ENCODE assay signal across 17 cellular contexts in the genomic region with DNA sequence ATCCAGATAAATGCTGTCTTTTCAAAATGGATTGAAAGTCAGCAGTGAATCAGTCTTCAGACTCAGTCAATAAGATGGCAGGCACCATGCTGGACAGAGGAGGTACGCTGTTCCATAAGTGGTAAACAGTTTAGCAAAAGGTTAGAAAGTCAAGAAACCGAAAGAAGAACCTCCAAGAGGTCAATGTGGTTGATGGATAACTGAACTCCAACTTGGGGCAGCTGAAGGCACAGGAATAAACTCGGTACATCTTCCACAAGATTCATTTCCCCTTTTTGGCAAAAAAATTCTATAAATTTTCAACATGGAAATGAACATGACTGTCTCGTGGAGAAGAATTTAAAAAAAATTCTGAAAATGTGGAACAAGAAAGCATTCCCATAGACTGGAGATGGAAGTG. TPM values are rescaled to one million over a fixed set of nuclear protein-coding genes. Genes with fewer than 3 reads are reported as not detected.
DNase-seq lines count a peak whose midpoint lies in the region; TF ChIP-seq lines count a peak whose summit lies in the region.
"Had no signal": no experiment of that assay in that cellular context is flagged by ENCODE, and none has a peak within 500 bp of the region (broad histone marks: within the 10 kb centered on the region; RNA-seq: fewer than 3 reads in every experiment).

No MANE protein-coding gene starts in this region.

- H3K9me3 ChIP-seq in BLaER1 treated with 17β-estradiol and CSF1 and Interleukin-3, amounts not matched to agents 10 nM and 100 nM (replicated peaks in 1 of 11), result no peaks in the 10 kb centered on the region
- H3K9me3 ChIP-seq in Karpas-422 (ENCODE audit: low read length) (no peaks in the 10 kb centered on the region), esophagus squamous epithelium (no peaks in the 10 kb centered on the region), stomach (no peaks in the 10 kb centered on the region)
- H3K9me3 ChIP-seq in effector memory CD4-positive, alpha-beta T cell (ENCODE audit: control insufficient read depth, low read length), result no peaks in the 10 kb centered on the region

- peak overlapping the region in 7 of 11 experiments; percentile 30 to 55 (median 42); a peak in 12 of 22 replicates for H3K27ac ChIP-seq in BLaER1 treated with 17β-estradiol and CSF1 and Interleukin-3, amounts not matched to agents 10 nM and 100 nM
- H3K27ac ChIP-seq in Karpas-422 (ENCODE audit: low read length) (peak overlapping the region; percentile 99), esophagus squamous epithelium (no peak overlapping the region), stomach (no peak overlapping the region)
- H3K27ac ChIP-seq in effector memory CD4-positive, alpha-beta T cell (ENCODE audit: insufficient read depth, low read length, poor library complexity, severe bottlenecking), result no peak overlapping the region

- no peak for DNase-seq in Karpas-422
- peak; percentile 79 for DNase-seq in NOMO-1 treated with dmso at 0.1 percent for 144 hours (lab: John Stamatoyannopoulos, UW; ENCODE audit: unreplicated experiment)
- peak; percentile 59 for DNase-seq in SKM-1 treated with dmso at 0.1 percent for 144 hours (lab: John Stamatoyannopoulos, UW; ENCODE audit: unreplicated experiment)
- DNase-seq in NCI-H1105 treated with DMSO at 0.1 percent for 48 hours (lab: John Stamatoyannopoulos, UW), result no peak
- DNase-seq in effector memory CD4-positive, alpha-beta T cell, result no peak
- no peak for DNase-seq in esophagus squamous epithelium (lab: John Stamatoyannopoulos, UW)
- no peak for DNase-seq in stomach
- DNase-seq: CD4-positive, CD25-positive, alpha-beta regulatory T cell; NCI-H1092 treated with DMSO at 0.1 percent for 48 hours; NCI-H1694 treated with DMSO at 0.1 percent for 48 hours; NCI-H226; NCI-H526; NK-92 treated with Interleukin-12 subunit alpha and Interleukin-12 subunit beta, amount 100 ng/mL, for 24 hours; Right ventricle myocardium superior; T-helper 17 cell had no signal

- no peaks in the 10 kb centered on the region for H3K27me3 ChIP-seq in BLaER1 treated with 17β-estradiol and CSF1 and Interleukin-3, amounts not matched to agents 10 nM and 100 nM
- no peaks in the 10 kb centered on the region for H3K27me3 ChIP-seq in Karpas-422 (ENCODE audit: low read length)
- H3K27me3 ChIP-seq in effector memory CD4-positive, alpha-beta T cell (replicated peaks; ENCODE audit: control insufficient read depth, insufficient read depth, low read length, poor library complexity, severe bottlenecking), result no peaks in the 10 kb centered on the region
- H3K27me3 ChIP-seq in esophagus squamous epithelium, result peaks cover 0 to 18% (median 0%) of the 10 kb centered on the region in 4 donors
- H3K27me3 ChIP-seq in stomach, result no peaks in the 10 kb centered on the region

- H2AFZ ChIP-seq in Karpas-422 (ENCODE audit: low read length), result no peak overlapping the region
- H2AFZ ChIP-seq: GM23338 had no signal

- no peak overlapping the region for H3K9ac ChIP-seq in BLaER1 treated with 17β-estradiol and CSF1 and Interleukin-3, amounts not matched to agents 10 nM and 100 nM
- peak overlapping the region; percentile 13; the same call in 1 of the 2 replicates for H3K9ac ChIP-seq in Karpas-422 (ENCODE audit: low read length)

- H3K36me3 ChIP-seq in BLaER1 treated with 17β-estradiol and CSF1 and Interleukin-3, amounts not matched to agents 10 nM and 100 nM, result no peaks in the 10 kb centered on the region
- no peaks in the 10 kb centered on the region for H3K36me3 ChIP-seq in Karpas-422 (ENCODE audit: insufficient read depth, low read length)
- H3K36me3 ChIP-seq in effector memory CD4-positive, alpha-beta T cell (ENCODE audit: control insufficient read depth, insufficient read depth, low read length), result no peaks in the 10 kb centered on the region
- no peaks in the 10 kb centered on the region for H3K36me3 ChIP-seq in esophagus squamous epithelium
- no peaks in the 10 kb centered on the region for H3K36me3 ChIP-seq in stomach

- no peak overlapping the region for H3K4me3 ChIP-seq in BLaER1 treated with 17β-estradiol and CSF1 and Interleukin-3, amounts not matched to agents 10 nM and 100 nM
- peak overlapping the region; percentile 18; the same call in 1 of the 2 replicates for H3K4me3 ChIP-seq in Karpas-422 (ENCODE audit: low read length)
- no peak overlapping the region for H3K4me3 ChIP-seq in effector memory CD4-positive, alpha-beta T cell (ENCODE audit: insufficient read depth, low read depth, low read length, poor library complexity, severe bottlenecking)
- no peak overlapping the region for H3K4me3 ChIP-seq in esophagus squamous epithelium
- no peak overlapping the region for H3K4me3 ChIP-seq in stomach
- H3K4me3 ChIP-seq: GM23338 had no signal

- no peak for TF ChIP-seq POLR2A in esophagus squamous epithelium (IDR thresholded peaks at IDR 0.05)
- no peak for TF ChIP-seq POLR2A in stomach (IDR thresholded peaks at IDR 0.05)

- H3K9me2 ChIP-seq in Karpas-422 (replicated peaks; ENCODE audit: insufficient read depth, low read length), result no peaks in the 10 kb centered on the region

- no peaks in the 10 kb centered on the region for H4K20me1 ChIP-seq in BLaER1 treated with 17β-estradiol and CSF1 and Interleukin-3, amounts not matched to agents 10 nM and 100 nM
- H4K20me1 ChIP-seq in Karpas-422 (ENCODE audit: insufficient read depth, low read depth, low read length), result no peaks in the 10 kb centered on the region

- WGBS in esophagus squamous epithelium, 2 donors, result 78 to 87% methylated on average over 4 of the region's 4 CpGs
- 77 to 92% (median 86%) methylated on average over 4 of the region's 4 CpGs for WGBS in stomach, 5 donors

- TF ChIP-seq EP300 in stomach (IDR thresholded peaks at IDR 0.05), result no peak

- H3K4me1 ChIP-seq in BLaER1 treated with 17β-estradiol and CSF1 and Interleukin-3, amounts not matched to agents 10 nM and 100 nM, result peaks cover 17 to 70% (median 54%) of the 10 kb centered on the region in 10 experiments
- H3K4me1 ChIP-seq in Karpas-422 (ENCODE audit: low read length), result peaks cover 70% of the 10 kb centered on the region
- no peaks in the 10 kb centered on the region for H3K4me1 ChIP-seq in effector memory CD4-positive, alpha-beta T cell (ENCODE audit: control insufficient read depth, insufficient read depth, low read length, poor library complexity, severe bottlenecking)
- H3K4me1 ChIP-seq in esophagus squamous epithelium, result no peaks in the 10 kb centered on the region
- peaks cover 0 to 10% (median 4%) of the 10 kb centered on the region in 4 donors for H3K4me1 ChIP-seq in stomach

- intact Hi-C loops in esophagus squamous epithelium (cut with DNase I) (no loop called here), stomach (cut with DNase I; ENCODE audit: low total_unique reads) (no loop called here)

- no peaks in the 10 kb centered on the region for H3K79me2 ChIP-seq in Karpas-422 (ENCODE audit: low read length)

- peak overlapping the region; percentile 3 to 76 (median 58); a peak in 19 of 22 replicates for H3K4me2 ChIP-seq in BLaER1 treated with 17β-estradiol and CSF1 and Interleukin-3, amounts not matched to agents 10 nM and 100 nM
- H3K4me2 ChIP-seq in Karpas-422 (ENCODE audit: low read depth, low read length, poor library complexity, severe bottlenecking), result peak overlapping the region; percentile 76
- H3K4me2 ChIP-seq: GM23338 had no signal

- no peak for TF ChIP-seq CTCF in esophagus squamous epithelium (IDR thresholded peaks at IDR 0.05)
- no peak for TF ChIP-seq CTCF in stomach (IDR thresholded peaks at IDR 0.05)

RNA-seq across cellular contexts. Expression of gene SEL1L3, which starts 18.4 kb away (rescaled TPM):
- total RNA-seq in Karpas-422 (2014; rRNA removed; shearing (Covaris generic); ENCODE audit: low replicate concordance), result 222 and 271 TPM in 2 replicates
- total RNA-seq in esophagus squamous epithelium (10 to 100 TPM in 1 of 4 donors, 1 to 10 TPM in 3; 6.9 to 13.5 (median 7.5) TPM), stomach (100 to 1,000 TPM in 3 of 5 donors, 10 to 100 TPM in 1, 1 to 10 TPM in 1; 4.1 to 173 (median 113) TPM)
- 10 to 100 TPM; 16.6 to 48.1 (median 21.5) TPM for polyA plus RNA-seq in stomach

RNA-seq across cellular contexts. Expression of gene SMIM20, which starts 32.8 kb away (rescaled TPM):
- total RNA-seq in Karpas-422 (2014; rRNA removed; shearing (Covaris generic); ENCODE audit: low replicate concordance), result 53.2 and 85.2 TPM in 2 replicates
- 10 to 100 TPM in 3 of 4 donors, 1 to 10 TPM in 1; 3.6 to 19.8 (median 15.5) TPM for total RNA-seq in esophagus squamous epithelium
- total RNA-seq in stomach, result 10 to 100 TPM in 4 of 5 donors, not detected in 1; 19.4 to 85.3 (median 36.8) TPM
- 10 to 100 TPM; 43.8 to 85.1 (median 60.3) TPM for polyA plus RNA-seq in stomach

Comparison
In these comparisons a context has a peak if more than half of its experiments do, and no peak if none do; other contexts are left out.
1. H3K27ac ChIP-seq: peak in BLaER1 treated with 17β-estradiol and CSF1 and Interleukin-3, amounts not matched to agents 10 nM and 100 nM (7 of 11) and Karpas-422 (single experiment); none in effector memory CD4-positive, alpha-beta T cell (single experiment), esophagus squamous epithelium (0 of 4) and stomach (0 of 5).
2. DNase-seq: peak in NOMO-1 treated with dmso at 0.1 percent for 144 hours (single experiment) and SKM-1 treated with dmso at 0.1 percent for 144 hours (single experiment); none in Karpas-422 (single experiment), NCI-H1105 treated with DMSO at 0.1 percent for 48 hours (single experiment), effector memory CD4-positive, alpha-beta T cell (0 of 3), esophagus squamous epithelium (single experiment) and stomach (single experiment).